Comparison of ENCODE assay signal across 8 cellular contexts in genomic region chr22:41197808-41198585, GRCh38. TPM values are rescaled to one million over a fixed set of nuclear protein-coding genes. Genes with fewer than 3 reads are reported as not detected.
DNase-seq lines count a peak whose midpoint lies in the region; ATAC-seq and TF ChIP-seq lines count a peak whose summit lies in the region.

No MANE protein-coding gene starts in this region.

- no peak overlapping the region for H3K27ac ChIP-seq in urinary bladder (ENCODE audit: low read depth)

- no peaks in the 10 kb centered on the region for H3K9me3 Mint-ChIP-seq in neural crest cell

- H3K4me3 Mint-ChIP-seq in neural crest cell: peak overlapping the region; percentile 94

- H3K36me3 ChIP-seq in BE2C (no peaks in the 10 kb centered on the region), urinary bladder (ENCODE audit: insufficient read depth) (no peaks in the 10 kb centered on the region)

- H3K27me3 ChIP-seq in BE2C: no peaks in the 10 kb centered on the region; the same call in 1 of the 2 replicates

- WGBS in urinary bladder: 2% methylated on average over 19 of the region's 19 CpGs

- peak; percentile 18 for TF ChIP-seq CTCF in BE2C (IDR thresholded peaks at IDR 0.05; ENCODE audit: low read depth, low read length)
- TF ChIP-seq CTCF in epithelial cell of proximal tubule (conservative IDR thresholded peaks at IDR 0.05; ENCODE audit: low read depth, low read length): no peak
- TF ChIP-seq CTCF in neural crest cell (conservative IDR thresholded peaks at IDR 0.05): peak; percentile 26

- peaks cover 15% of the 10 kb centered on the region for H3K4me1 Mint-ChIP-seq in neural crest cell

- H3K27me3 Mint-ChIP-seq in neural crest cell (ENCODE audit: low read depth): peaks cover 51% of the 10 kb centered on the region

- DNase-seq in BE2C (peak; percentile 62), NCI-H1930 (lab: John Stamatoyannopoulos, UW) (peak; percentile 19 to 26), epithelial cell of proximal tubule (ENCODE audit: low read depth) (no peak), neural crest cell (ENCODE audit: low read depth, low spot score) (no peak), NCI-H1092 (lab: John Stamatoyannopoulos, UW) (no peak)
- DNase-seq in activated CD4-positive, alpha-beta T cell treated with anti-CD3 and anti-CD28 coated beads, Interleukin-2, amount 50 U/mL, for 4 hours: peak; percentile 52 to 53

- H3K9me3 ChIP-seq in BE2C: no peaks in the 10 kb centered on the region

- H3K27ac Mint-ChIP-seq in neural crest cell (ENCODE audit: unreplicated experiment): no peak overlapping the region

- H3K4me3 ChIP-seq in BE2C (ENCODE audit: low read depth, low read length) (peak overlapping the region; percentile 75), epithelial cell of proximal tubule (ENCODE audit: low read depth, low read length) (peak overlapping the region; percentile 69), urinary bladder (ENCODE audit: low read depth, low read length) (peak overlapping the region; percentile 57)

- H3K36me3 Mint-ChIP-seq in neural crest cell (ENCODE audit: low read depth): no peaks in the 10 kb centered on the region

- H3K4me1 ChIP-seq in BE2C (peaks cover 2% of the 10 kb centered on the region; the same call in 1 of the 2 replicates), urinary bladder (ENCODE audit: insufficient read depth) (peaks cover 2% of the 10 kb centered on the region)

- ATAC-seq in GM21423 (IDR thresholded peaks at IDR 0.05; ENCODE audit: unreplicated experiment): peak; percentile 11

RNA-seq across cellular contexts. Expression of gene L3MBTL2, which starts 7.1 kb away (rescaled TPM):
- 27.0 TPM for polyA plus RNA-seq in BE2C (2012; ENCODE audit: insufficient read depth, insufficient read length, low read depth)
- 16.1 and 21.5 TPM in 2 replicates for total RNA-seq in epithelial cell of proximal tubule
- total RNA-seq in neural crest cell: 30.6 and 32.3 TPM in 2 replicates
- total RNA-seq in urinary bladder: 12.4 TPM
- polyA plus RNA-seq in urinary bladder: 21.7 TPM

RNA-seq across cellular contexts. Expression of gene CHADL, which starts 42.7 kb away (rescaled TPM):
- 0.59 TPM for polyA plus RNA-seq in BE2C (2012; ENCODE audit: insufficient read depth, insufficient read length, low read depth)
- total RNA-seq in epithelial cell of proximal tubule (0.87 and 1.3 TPM in 2 replicates), neural crest cell (0.61 and 1.8 TPM in 2 replicates), urinary bladder (1.8 TPM)
- 3.5 TPM for polyA plus RNA-seq in urinary bladder

Comparison
In these comparisons a context has a peak if more than half of its experiments do, and no peak if none do; other contexts are left out.
1. DNase-seq: peak in BE2C (single experiment), NCI-H1930 (2 of 2) and activated CD4-positive, alpha-beta T cell treated with anti-CD3 and anti-CD28 coated beads, Interleukin-2, amount 50 U/mL, for 4 hours (2 of 2); none in epithelial cell of proximal tubule (single experiment), neural crest cell (single experiment) and NCI-H1092 (single experiment).
2. Peak in every context shown above with its lines, with median percentiles within 50 percentile points of each other: H3K4me3 ChIP-seq.